In genomic region chr12:51951199-51951842, GRCh38 we compare ENCODE assay signal across 8 cellular contexts. TPM values are rescaled to one million over a fixed set of nuclear protein-coding genes. Genes with fewer than 3 reads are reported as not detected.
DNase-seq lines count a peak whose midpoint lies in the region; ATAC-seq and TF ChIP-seq lines count a peak whose summit lies in the region.

ACVR1B (plus strand) TSS chr12:51951699; CDS start chr12:51951744, 45 bp downstream.

- intact Hi-C loops in HCT116 (cut with micrococcal nuclease): no loop called here

- peak; percentile 97 for ATAC-seq in HCT116

- CTCF ChIA-PET in HCT116 (lab: Charles Lee): interaction anchor here (0.6 kb wide), 1 partner anchor 75 kb away, joined by 3 read pairs; no protein-coding TSS in a partner anchor

- no peak for TF ChIP-seq RAD21 in HCT116 (IDR thresholded peaks at IDR 0.05; ENCODE audit: low read depth)

- H3K4me2 ChIP-seq in DOHH2 (ENCODE audit: low read length): peak within 1 kb of the TSS; percentile 99
- H3K4me2 ChIP-seq in HCT116 (ENCODE audit: low read length): peak within 1 kb of the TSS; percentile 95

- H2AFZ ChIP-seq in HCT116 (ENCODE audit: low read depth, low read length, poor library complexity, severe bottlenecking): peak within 1 kb of the TSS; percentile 58

- TF ChIP-seq POLR2A in HCT116 (IDR thresholded peaks at IDR 0.05; ENCODE audit: borderline replicate concordance, extremely low read depth, insufficient read depth, insufficient read length): no peak

- H3K4me3 ChIP-seq in DOHH2 (ENCODE audit: low read length) (peak within 1 kb of the TSS; percentile 82), HCT116 (replicated peaks in 1 of 2; ENCODE audit: low read depth in 1 of 2, low read length in 2 of 2) (peak within 1 kb of the TSS; percentile 78 to 88), SK-N-MC (peak within 1 kb of the TSS; percentile 91)

- H3F3A ChIP-seq in DOHH2 (ENCODE audit: control insufficient read depth, insufficient read depth): no peaks in the 10 kb centered on the region

- DNase-seq in HCT116 (ENCODE audit: low read depth, low spot score) (peak; percentile 86), NCI-H1092 (lab: John Stamatoyannopoulos, UW) (peak; percentile 80), SK-N-MC (ENCODE audit: low read depth, low spot score) (peak; percentile 39), globus pallidus (ENCODE audit: low spot score) (peak; percentile 82), nucleus accumbens (lab: John Stamatoyannopoulos, UW) (peak in 55 of 56 donors; percentile 44 to 93 (median 80)), substantia nigra (lab: John Stamatoyannopoulos, UW) (peak in 48 of 49 donors; percentile 33 to 93 (median 72))
- DNase-seq in activated naive CD4-positive, alpha-beta T cell treated with anti-CD3 and anti-CD28 coated beads, Interleukin-2, amount 50 U/mL, for 16 hours: peak; percentile 94

- H3K9me2 ChIP-seq in DOHH2 (replicated peaks; ENCODE audit: control insufficient read depth, low read length) (no peaks in the 10 kb centered on the region), HCT116 (ENCODE audit: insufficient read depth) (no peaks in the 10 kb centered on the region)

- H3K27ac ChIP-seq in DOHH2 (ENCODE audit: low read depth, low read length): no peak within 1 kb of the TSS
- peak within 1 kb of the TSS; percentile 67; the same call in 1 of the 2 replicates for H3K27ac ChIP-seq in HCT116 (ENCODE audit: low read depth, low read length)
- H3K27ac ChIP-seq in SK-N-MC: peak within 1 kb of the TSS; percentile 43; the same call in 1 of the 2 replicates
- peak within 1 kb of the TSS; percentile 81 for H3K27ac ChIP-seq in substantia nigra (ENCODE audit: low read depth, low read length, poor library complexity, severe bottlenecking)

- no peaks in the 10 kb centered on the region for H3K9me3 ChIP-seq in DOHH2 (ENCODE audit: control insufficient read depth, insufficient read depth, low read length)
- no peaks in the 10 kb centered on the region for H3K9me3 ChIP-seq in HCT116 (ENCODE audit: control insufficient read depth in 1 of 2, insufficient read depth in 1 of 2, low read depth in 1 of 2, low read length in 2 of 2)
- H3K9me3 ChIP-seq in SK-N-MC (ENCODE audit: low read depth, low read length): no peaks in the 10 kb centered on the region

- H3K36me3 ChIP-seq in DOHH2 (ENCODE audit: control insufficient read depth, low read length): no peaks in the 10 kb centered on the region; the same call in 1 of the 2 replicates
- H3K36me3 ChIP-seq in HCT116 (ENCODE audit: control insufficient read depth in 1 of 2, insufficient read depth in 2 of 2, low read length in 2 of 2): no peaks in the 10 kb centered on the region
- peaks cover 3% of the 10 kb centered on the region for H3K36me3 ChIP-seq in SK-N-MC (ENCODE audit: insufficient read depth, low read length)

- peaks cover 28% of the 10 kb centered on the region for H3K27me3 ChIP-seq in DOHH2 (ENCODE audit: control insufficient read depth, low read length)
- peaks cover 3% of the 10 kb centered on the region; the same call in 1 of the 2 replicates for H3K27me3 ChIP-seq in HCT116 (ENCODE audit: insufficient read depth, low read length)

- BruUV-seq in HCT116 (replicated peaks; lab: Mats Ljungman, UMichigan): no TSS peak

- H3K9ac ChIP-seq in HCT116 (ENCODE audit: low read length) (peak within 1 kb of the TSS; percentile 87), SK-N-MC (ENCODE audit: insufficient read length) (peak within 1 kb of the TSS; percentile 95)

- peaks cover 46% of the 10 kb centered on the region for H3K79me2 ChIP-seq in DOHH2 (ENCODE audit: control insufficient read depth, low read length)
- H3K79me2 ChIP-seq in HCT116 (ENCODE audit: insufficient read depth, low read length): peaks cover 45% of the 10 kb centered on the region

- TF ChIP-seq CTCF in DOHH2 (IDR thresholded peaks at IDR 0.05; ENCODE audit: low read depth, low read length, poor library complexity, severe bottlenecking) (no peak), HCT116 (IDR thresholded peaks at IDR 0.05 in 2 of 3, conservative IDR thresholded peaks at IDR 0.05 in 1 of 3; ENCODE audit: borderline replicate concordance in 1 of 3, insufficient read depth in 1 of 3, low read depth in 2 of 3, low read length in 2 of 3) (no peak)

- H4K20me1 ChIP-seq in DOHH2 (ENCODE audit: control insufficient read depth, insufficient read depth, low read depth, low read length) (peaks cover 15% of the 10 kb centered on the region), HCT116 (ENCODE audit: insufficient read depth) (no peaks in the 10 kb centered on the region)

- RAD21 ChIA-PET in HCT116 (lab: Charles Lee; ENCODE audit: low non-redundant PET in 1 of 2, low total read pairs in 2 of 2, uncharacterized antibody in 2 of 2, unreplicated experiment in 2 of 2): no interaction called here

- H3K4me1 ChIP-seq in DOHH2 (ENCODE audit: control insufficient read depth, low read length): peaks cover 43% of the 10 kb centered on the region
- peaks cover 9 to 21% of the 10 kb centered on the region in 2 experiments; a peak in 3 of 4 replicates for H3K4me1 ChIP-seq in HCT116 (ENCODE audit: control insufficient read depth in 1 of 2, insufficient read depth in 2 of 2, low read length in 2 of 2)

- POLR2A ChIA-PET in HCT116 (lab: Charles Lee): no interaction called here

TF ChIP-seq in HCT116, 20 proteins besides CTCF, POLR2A, EP300 and RAD21:
- TF ChIP-seq JUND (IDR thresholded peaks at IDR 0.05): no peak
- TF ChIP-seq ZFX (IDR thresholded peaks at IDR 0.05): no peak
- no peak for TF ChIP-seq ATF3 (IDR thresholded peaks at IDR 0.05)
- peak; percentile 80; the same call in 1 of the 2 replicates for TF ChIP-seq MAX (IDR thresholded peaks at IDR 0.05)
- peak; percentile 63 for TF ChIP-seq POLR2AphosphoS5 (IDR thresholded peaks at IDR 0.05; ENCODE audit: low read depth, low read length)
- no peak; the same call in 1 of the 2 replicates for TF ChIP-seq SRF (IDR thresholded peaks at IDR 0.05; ENCODE audit: low read depth)
- TF ChIP-seq EGR1 (IDR thresholded peaks at IDR 0.05; ENCODE audit: low read depth): peak; percentile 73
- TF ChIP-seq SP1 (IDR thresholded peaks at IDR 0.05; ENCODE audit: low read depth): no peak
- no peak for TF ChIP-seq EZH2 (IDR thresholded peaks at IDR 0.05)
- TF ChIP-seq EZH2phosphoT487 (IDR thresholded peaks at IDR 0.05; ENCODE audit: borderline replicate concordance): no peak
- no peak for TF ChIP-seq ELF1 (IDR thresholded peaks at IDR 0.05; ENCODE audit: borderline replicate concordance, low read depth)
- no peak for TF ChIP-seq CEBPB (IDR thresholded peaks at IDR 0.05; ENCODE audit: low read depth)
- peak; percentile 32 for TF ChIP-seq TCF7L2 (IDR thresholded peaks at IDR 0.05; ENCODE audit: borderline replicate concordance, extremely low read depth, insufficient read depth, insufficient read length)
- no peak for TF ChIP-seq ZBTB33 (IDR thresholded peaks at IDR 0.05; ENCODE audit: extremely low read depth, insufficient replicate concordance, low read length)
- no peak for TF ChIP-seq SIN3A (IDR thresholded peaks at IDR 0.05; ENCODE audit: low read depth)
- TF ChIP-seq FOSL1 (IDR thresholded peaks at IDR 0.05; ENCODE audit: low read depth): no peak
- TF ChIP-seq CBX3 (IDR thresholded peaks at IDR 0.05; ENCODE audit: low read depth): no peak
TF ChIP-seq in HCT116: peak in this region for 4.

RNA-seq across cellular contexts. Expression of gene ACVR1B, which starts in this region (rescaled TPM):
- 22.7 TPM for total RNA-seq in HCT116 (2021; ENCODE audit: unreplicated experiment)
- polyA plus RNA-seq in HCT116 (2012): 16.8 and 17.6 TPM in 2 replicates

Comparison
In these comparisons a context has a peak if more than half of its experiments do, and no peak if none do; other contexts are left out.
1. DNase-seq: peak in every context shown above with its lines; median percentile 94 in activated naive CD4-positive, alpha-beta T cell treated with anti-CD3 and anti-CD28 coated beads, Interleukin-2, amount 50 U/mL, for 16 hours; 86 in HCT116; 82 in globus pallidus; 80 in NCI-H1092; 80 in nucleus accumbens; 72 in substantia nigra; 39 in SK-N-MC.